Comparison of ENCODE assay signal across 21 cellular contexts in genomic region chr4:65223601-65224000, GRCh38.
DNase-seq lines count a peak whose midpoint lies in the region; ATAC-seq, FAIRE-seq and TF ChIP-seq lines count a peak whose summit lies in the region.
"Had no signal": no experiment of that assay in that cellular context is flagged by ENCODE, and none has a peak within 500 bp of the region (broad histone marks: within the 10 kb centered on the region; RNA-seq: fewer than 3 reads in every experiment).

No MANE protein-coding gene starts in this region.

- H3K9me3 ChIP-seq in PC-3 (ENCODE audit: low read length) = no peaks in the 10 kb centered on the region
- H3K9me3 ChIP-seq: BE2C, BLaER1 had no signal

- H3K4me1 ChIP-seq in PC-3 (ENCODE audit: insufficient read depth, low read length) = peaks cover 16% of the 10 kb centered on the region

- no peak for FAIRE-seq in HTR-8/SVneo (lab: Jason Lieb, UNC)
- FAIRE-seq: A204.1, G401.6, GM12891, GM19239 had no signal

- no peaks in the 10 kb centered on the region for H3K36me3 ChIP-seq in PC-3 (ENCODE audit: low read depth, low read length)
- H3K36me3 ChIP-seq: BE2C, BLaER1 had no signal

- no peaks in the 10 kb centered on the region for H3K9me2 ChIP-seq in PC-3 (replicated peaks; ENCODE audit: low read length)

- CTCF ChIA-PET in PC-3 (lab: Charles Lee) = no interaction called here

- no peak for TF ChIP-seq CTCF in 22Rv1 (IDR thresholded peaks at IDR 0.05)
- TF ChIP-seq CTCF in PC-3 (conservative IDR thresholded peaks at IDR 0.05; ENCODE audit: low read depth, low read length) = no peak

- POLR2A ChIA-PET in PC-3 (lab: Charles Lee; ENCODE audit: unreplicated experiment) = no interaction called here

- intact Hi-C loops in PC-3 (cut with micrococcal nuclease) = loop anchor here (5.0 kb wide), 1 partner anchor 159 kb away; no protein-coding TSS in a partner anchor

- no peaks in the 10 kb centered on the region for H3K79me2 ChIP-seq in PC-3 (ENCODE audit: low read length)

- BruUV-seq in PC-3 (replicated peaks; lab: Mats Ljungman, UMichigan) = no TSS peak

- ATAC-seq in PC-3 = peak; percentile 94
- ATAC-seq in HG02798 (IDR thresholded peaks at IDR 0.05; ENCODE audit: poor library complexity, unreplicated experiment) = no peak

- no peaks in the 10 kb centered on the region for H3F3A ChIP-seq in PC-3 (ENCODE audit: low read length, unreplicated experiment)

- no peaks in the 10 kb centered on the region for H4K20me1 ChIP-seq in PC-3 (ENCODE audit: low read length)
- H4K20me1 ChIP-seq: BLaER1 had no signal

- peak overlapping the region; percentile 37 for H3K27ac ChIP-seq in 22Rv1
- peak overlapping the region; percentile 43 for H3K27ac ChIP-seq in PC-3 (ENCODE audit: low read length)
- H3K27ac ChIP-seq: BLaER1 had no signal

- H3K9ac ChIP-seq in PC-3 (ENCODE audit: low read length) = no peak overlapping the region
- H3K9ac ChIP-seq: BLaER1 had no signal

- H3K4me3 ChIP-seq in PC-3 (ENCODE audit: low read length) = no peak overlapping the region
- H3K4me3 ChIP-seq: BLaER1 had no signal

- DNase-seq in ELR (ENCODE audit: low read depth) (peak; percentile 5), PC-3 (peak; percentile 87), HTR-8/SVneo (ENCODE audit: insufficient read length, low spot score) (no peak)
- DNase-seq: 8988T; ACHN; C1 segment of cervical spinal cord; CD4-positive, alpha-beta memory T cell; CD4-positive, CD25-positive, alpha-beta regulatory T cell; CD8-positive, alpha-beta memory T cell; COR-L47; DND-41; EL; GF-D8 had no signal

- no peaks in the 10 kb centered on the region for H3K27me3 ChIP-seq in PC-3 (ENCODE audit: low read length)
- H3K27me3 ChIP-seq: BE2C, BLaER1 had no signal

- H2AFZ ChIP-seq in PC-3 (ENCODE audit: low read length) = no peak overlapping the region; the same call in 1 of the 2 replicates

- peak overlapping the region; percentile 37 for H3K4me2 ChIP-seq in PC-3 (ENCODE audit: low read length)
- H3K4me2 ChIP-seq: BLaER1 had no signal
